Comparison of ENCODE assay signal across 9 cellular contexts in the genomic region with DNA sequence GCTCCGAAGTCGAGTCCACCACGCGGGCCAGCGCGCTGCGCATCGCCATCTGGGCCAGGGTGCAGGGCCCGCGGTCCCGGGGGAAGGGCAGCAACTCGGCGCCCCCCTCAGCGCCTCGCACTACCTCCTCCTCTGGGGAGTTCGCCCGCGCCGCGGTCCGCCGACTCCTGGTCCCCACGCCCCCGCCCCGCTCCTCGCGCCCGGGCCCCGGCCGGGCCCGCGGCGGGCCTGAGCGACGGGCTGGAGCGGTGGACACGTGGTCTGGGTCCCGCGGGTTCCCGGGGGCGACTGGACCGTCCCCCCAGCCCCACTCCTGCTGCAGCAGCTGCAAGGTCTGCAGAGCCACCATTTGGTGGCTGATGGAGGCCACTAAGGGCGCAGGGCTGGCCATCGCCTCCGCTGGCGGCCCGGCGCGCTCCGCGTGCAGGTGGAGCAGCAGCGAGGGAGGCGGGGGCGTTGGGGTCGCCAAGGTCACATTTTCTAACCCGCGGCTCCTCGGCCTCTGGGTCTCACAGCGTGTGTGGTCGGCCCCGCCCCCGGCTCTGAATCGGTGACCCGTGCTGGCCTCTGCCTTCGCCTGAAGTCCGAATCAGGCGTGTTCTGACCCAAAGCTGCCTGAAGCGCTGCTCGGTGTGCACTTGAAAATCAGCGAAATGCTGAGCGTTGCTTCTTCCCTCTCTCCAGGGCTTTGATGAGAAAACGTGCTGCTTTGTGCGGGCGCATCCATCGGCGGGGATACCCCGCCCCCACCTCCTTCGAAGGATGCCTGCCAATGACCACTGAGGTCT. TPM values are rescaled to one million over a fixed set of nuclear protein-coding genes. Genes with fewer than 3 reads are reported as not detected.
DNase-seq lines count a peak whose midpoint lies in the region; ATAC-seq, FAIRE-seq and TF ChIP-seq lines count a peak whose summit lies in the region.
"Had no signal": no experiment of that assay in that cellular context is flagged by ENCODE, and none has a peak within 500 bp of the region (broad histone marks: within the 10 kb centered on the region; RNA-seq: fewer than 3 reads in every experiment).

A gene (minus strand): TSS at position 437 of the 788 bp plus-strand sequence. CDS start 46 bp downstream, at position 391.

- H3K27ac Mint-ChIP-seq in mesothelial cell of epicardium, result no peak within 1 kb of the TSS

- H3K9me1 ChIP-seq in endothelial cell of umbilical vein (replicated peaks; ENCODE audit: control insufficient read depth, extremely low read depth, insufficient read depth, low read length), result no peaks in the 10 kb centered on the region

- no peaks in the 10 kb centered on the region for H3K79me2 ChIP-seq in endothelial cell of umbilical vein (ENCODE audit: control insufficient read depth, insufficient read depth, low read length)

- no peak for TF ChIP-seq POLR2A in Peyer's patch (IDR thresholded peaks at IDR 0.05)
- no peak for TF ChIP-seq POLR2A in endothelial cell of umbilical vein (IDR thresholded peaks at IDR 0.05; ENCODE audit: low read depth, low read length)
- no peak for TF ChIP-seq POLR2A in stomach (IDR thresholded peaks at IDR 0.05)

- no peaks in the 10 kb centered on the region for H4K20me1 ChIP-seq in endothelial cell of umbilical vein (replicated peaks; ENCODE audit: control insufficient read depth, extremely low read depth, insufficient read depth, low read length)

- dilution Hi-C loops in endothelial cell of umbilical vein (cut with MboI; ENCODE audit: extremely low pct_ligation_motif_present, low sequenced_read_pairs), result no loop called here

- H3K4me3 Mint-ChIP-seq in mesothelial cell of epicardium, result peak within 1 kb of the TSS; percentile 74

- peak within 1 kb of the TSS; percentile 30 to 41 (median 38) for H3K4me3 ChIP-seq in Peyer's patch
- H3K4me3 ChIP-seq in endothelial cell of umbilical vein (replicated peaks in 1 of 3; ENCODE audit: insufficient read depth in 1 of 3, low read depth in 1 of 3, low read length in 3 of 3), result no peak within 1 kb of the TSS
- H3K4me3 ChIP-seq in stomach, result peak within 1 kb of the TSS; percentile 25 to 43 (median 34)

- no peak for TF ChIP-seq CTCF in Peyer's patch (IDR thresholded peaks at IDR 0.05)
- no peak for TF ChIP-seq CTCF in endothelial cell of umbilical vein (IDR thresholded peaks at IDR 0.05; ENCODE audit: extremely low read depth in 1 of 2, insufficient read depth in 1 of 2, low read depth in 1 of 2, low read length in 2 of 2)
- no peak for TF ChIP-seq CTCF in mesothelial cell of epicardium (IDR thresholded peaks at IDR 0.05; ENCODE audit: unreplicated experiment)
- no peak for TF ChIP-seq CTCF in stomach (IDR thresholded peaks at IDR 0.05)

- CTCF ChIA-PET in endothelial cell of umbilical vein (lab: Charles Lee), result no interaction called here

- POLR2A ChIA-PET in endothelial cell of umbilical vein (lab: Charles Lee), result no interaction called here

- H2AFZ ChIP-seq in endothelial cell of umbilical vein (ENCODE audit: low read depth, low read length), result no peak within 1 kb of the TSS

- no peaks in the 10 kb centered on the region for H3K36me3 Mint-ChIP-seq in mesothelial cell of epicardium

- ATAC-seq in GM18873 (IDR thresholded peaks at IDR 0.05; ENCODE audit: low FRiP score, unreplicated experiment), result no peak

- no peaks in the 10 kb centered on the region for H3K36me3 ChIP-seq in Peyer's patch
- H3K36me3 ChIP-seq in endothelial cell of umbilical vein (ENCODE audit: control insufficient read depth in 2 of 2, extremely low read depth in 1 of 2, insufficient read depth in 2 of 2, low read length in 2 of 2), result no peaks in the 10 kb centered on the region
- H3K36me3 ChIP-seq in stomach, result no peaks in the 10 kb centered on the region

- H3K9ac ChIP-seq in endothelial cell of umbilical vein (replicated peaks; ENCODE audit: extremely low read depth, insufficient read depth, low read length), result no peak within 1 kb of the TSS

- H3K4me1 Mint-ChIP-seq in mesothelial cell of epicardium, result peaks cover 8% of the 10 kb centered on the region

- H3K27ac ChIP-seq in Peyer's patch, result peak within 1 kb of the TSS in 1 of 4 donors; percentile 10
- no peak within 1 kb of the TSS for H3K27ac ChIP-seq in endothelial cell of umbilical vein (ENCODE audit: insufficient read depth, low read depth, low read length)
- H3K27ac ChIP-seq in stomach, result no peak within 1 kb of the TSS

- H3K9me3 Mint-ChIP-seq in mesothelial cell of epicardium, result no peaks in the 10 kb centered on the region

- no peaks in the 10 kb centered on the region for H3K9me3 ChIP-seq in Peyer's patch
- no peaks in the 10 kb centered on the region for H3K9me3 ChIP-seq in endothelial cell of umbilical vein (replicated peaks; ENCODE audit: control insufficient read depth, insufficient read depth, low read length)
- no peaks in the 10 kb centered on the region for H3K9me3 ChIP-seq in stomach

- H3K4me1 ChIP-seq in Peyer's patch (peaks cover 0 to 8% (median 0%) of the 10 kb centered on the region in 4 donors), endothelial cell of umbilical vein (ENCODE audit: control insufficient read depth, extremely low read depth, insufficient read depth, low read length) (no peaks in the 10 kb centered on the region), stomach (peaks cover 8 to 14% (median 10%) of the 10 kb centered on the region in 4 donors)

- TF ChIP-seq EP300 in stomach (IDR thresholded peaks at IDR 0.05), result no peak

- intact Hi-C loops in endothelial cell of umbilical vein (cut with micrococcal nuclease) (no loop called here), stomach (cut with DNase I; ENCODE audit: low total_unique reads) (no loop called here)

- FAIRE-seq in endothelial cell of umbilical vein (lab: Jason Lieb, UNC), result no peak

- peak within 1 kb of the TSS; percentile 26 for H3K4me2 ChIP-seq in endothelial cell of umbilical vein (ENCODE audit: insufficient read depth, low read length)

- H3K27me3 ChIP-seq in Peyer's patch (no peaks in the 10 kb centered on the region), endothelial cell of umbilical vein (ENCODE audit: control insufficient read depth in 2 of 2, insufficient read depth in 2 of 2, low read length in 2 of 2) (peaks cover 26 to 36% of the 10 kb centered on the region in 2 experiments), stomach (peaks cover 8 to 39% (median 17%) of the 10 kb centered on the region in 3 donors)

- 15 to 27% (median 21%) methylated on average over 49 to 78 of the region's 78 CpGs for WGBS in stomach, 5 donors

- DNase-seq in Peyer's patch (no peak), endothelial cell of umbilical vein (ENCODE audit: low read depth, low spot score) (no peak), mesothelial cell of epicardium (ENCODE audit: low spot score in 2 of 2, unreplicated experiment in 2 of 2) (peak in 1 of 2 experiments; percentile 41), stomach (no peak), NCI-H146 treated with DMSO at 0.1 percent for 48 hours (lab: John Stamatoyannopoulos, UW; ENCODE audit: unreplicated experiment) (no peak), inferior parietal cortex (ENCODE audit: extremely low spot score) (no peak), NCI-H2107 treated with DMSO at 0.1 percent for 48 hours (lab: John Stamatoyannopoulos, UW; ENCODE audit: unreplicated experiment) (no peak)
- DNase-seq: NCI-H1092 treated with DMSO at 0.1 percent for 48 hours had no signal

- H3K27me3 Mint-ChIP-seq in mesothelial cell of epicardium (ENCODE audit: low read depth), result peaks cover 65% of the 10 kb centered on the region

- no TSS peak for BruUV-seq in endothelial cell of umbilical vein (replicated peaks; lab: Mats Ljungman, UMichigan)

TF ChIP-seq in endothelial cell of umbilical vein, 7 proteins besides CTCF, POLR2A, EP300 and RAD21:
- TF ChIP-seq EZH2 (IDR thresholded peaks at IDR 0.05; ENCODE audit: borderline replicate concordance, low read depth, low read length, severe bottlenecking) (peak; percentile 45), POLR2AphosphoS5 (IDR thresholded peaks at IDR 0.05; ENCODE audit: insufficient read depth, low read depth, low read length) (no peak)

RNA-seq across cellular contexts. Expression of the gene that starts here (rescaled TPM):
- total RNA-seq in Peyer's patch, result 1 to 10 TPM in 1 of 4 donors, not detected in 3; 1.2 TPM
- total RNA-seq in endothelial cell of umbilical vein, result not detected in 2 replicates
- polyA plus RNA-seq in endothelial cell of umbilical vein, result not detected in 2 replicates
- polyA plus RNA-seq in endothelial cell of umbilical vein (2011; cell fraction: cytosol; rRNA removed), result not detected in 2 replicates
- not detected in 2 replicates for polyA plus RNA-seq in endothelial cell of umbilical vein (2011; cell fraction: nucleus; rRNA removed)
- polyA plus RNA-seq in endothelial cell of umbilical vein (2012), result not detected in 2 replicates
- not detected in 2 replicates for polyA minus RNA-seq in endothelial cell of umbilical vein
- polyA minus RNA-seq in endothelial cell of umbilical vein (2011; cell fraction: cytosol; rRNA and poly(A)+ RNA removed), result not detected
- not detected in 2 replicates for polyA minus RNA-seq in endothelial cell of umbilical vein (2011; cell fraction: nucleus; rRNA and poly(A)+ RNA removed)
- total RNA-seq in mesothelial cell of epicardium, result 0.18 TPM in 1 of 3 replicates, not detected in the others
- not detected for total RNA-seq in stomach
- polyA plus RNA-seq in stomach, result under 1 TPM in 1 of 3 donors, not detected in 2; 0.05 TPM

Comparison
In these comparisons a context has a peak if more than half of its experiments do, and no peak if none do; other contexts are left out.
1. H3K4me3 ChIP-seq: peak in Peyer's patch (4 of 4) and stomach (4 of 4); none in endothelial cell of umbilical vein (0 of 3).